1 cellular context compared by ENCODE assay signal in genomic region chr14:34539407-34540180, GRCh38.
TF ChIP-seq lines count a peak whose summit lies in the region.

A gene with protein sequence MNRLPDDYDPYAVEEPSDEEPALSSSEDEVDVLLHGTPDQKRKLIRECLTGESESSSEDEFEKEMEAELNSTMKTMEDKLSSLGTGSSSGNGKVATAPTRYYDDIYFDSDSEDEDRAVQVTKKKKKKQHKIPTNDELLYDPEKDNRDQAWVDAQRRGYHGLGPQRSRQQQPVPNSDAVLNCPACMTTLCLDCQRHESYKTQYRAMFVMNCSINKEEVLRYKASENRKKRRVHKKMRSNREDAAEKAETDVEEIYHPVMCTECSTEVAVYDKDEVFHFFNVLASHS (minus strand): TSS chr14:34539701. CDS start chr14:34539628, 73 bp downstream.

TF ChIP-seq in K562, 482 proteins besides CTCF, POLR2A, EP300 and RAD21 (continued from another document and continues in another):
- no peak for TF ChIP-seq CBX2 (IDR thresholded peaks at IDR 0.05; ENCODE audit: insufficient read depth, low read length, poor library complexity, severe bottlenecking)
- no peak for TF ChIP-seq PRMT5 (CRISPR knock-in tag; IDR thresholded peaks at IDR 0.05)
- TF ChIP-seq GTF2E2 (tag; IDR thresholded peaks at IDR 0.05), result no peak
- no peak for TF ChIP-seq SMAD3 (CRISPR knock-in tag; conservative IDR thresholded peaks at IDR 0.05)
- TF ChIP-seq, protein P1, sequence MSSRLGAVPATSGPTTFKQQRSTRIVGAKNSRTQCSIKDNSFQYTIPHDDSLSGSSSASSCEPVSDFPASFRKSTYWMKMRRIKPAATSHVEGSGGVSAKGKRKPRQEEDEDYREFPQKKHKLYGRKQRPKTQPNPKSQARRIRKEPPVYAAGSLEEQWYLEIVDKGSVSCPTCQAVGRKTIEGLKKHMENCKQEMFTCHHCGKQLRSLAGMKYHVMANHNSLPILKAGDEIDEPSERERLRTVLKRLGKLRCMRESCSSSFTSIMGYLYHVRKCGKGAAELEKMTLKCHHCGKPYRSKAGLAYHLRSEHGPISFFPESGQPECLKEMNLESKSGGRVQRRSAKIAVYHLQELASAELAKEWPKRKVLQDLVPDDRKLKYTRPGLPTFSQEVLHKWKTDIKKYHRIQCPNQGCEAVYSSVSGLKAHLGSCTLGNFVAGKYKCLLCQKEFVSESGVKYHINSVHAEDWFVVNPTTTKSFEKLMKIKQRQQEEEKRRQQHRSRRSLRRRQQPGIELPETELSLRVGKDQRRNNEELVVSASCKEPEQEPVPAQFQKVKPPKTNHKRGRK (tag; IDR thresholded peaks at IDR 0.05), result no peak
- no peak for TF ChIP-seq MAFF (IDR thresholded peaks at IDR 0.05; ENCODE audit: low read length)
- TF ChIP-seq ZNF347 (CRISPR knock-in tag; IDR thresholded peaks at IDR 0.05; ENCODE audit: low read depth), result no peak
- no peak for TF ChIP-seq ZC3H11A (IDR thresholded peaks at IDR 0.05; ENCODE audit: low read depth, low read length)
- peak; percentile 49; the same call in 1 of the 2 replicates for TF ChIP-seq ZNF12 (CRISPR knock-in tag; IDR thresholded peaks at IDR 0.05)
- TF ChIP-seq, protein P2, sequence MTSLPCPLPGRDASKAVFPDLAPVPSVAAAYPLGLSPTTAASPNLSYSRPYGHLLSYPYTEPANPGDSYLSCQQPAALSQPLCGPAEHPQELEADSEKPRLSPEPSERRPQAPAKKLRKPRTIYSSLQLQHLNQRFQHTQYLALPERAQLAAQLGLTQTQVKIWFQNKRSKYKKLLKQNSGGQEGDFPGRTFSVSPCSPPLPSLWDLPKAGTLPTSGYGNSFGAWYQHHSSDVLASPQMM (CRISPR knock-in tag; IDR thresholded peaks at IDR 0.05), result no peak
- no peak for TF ChIP-seq PATZ1 (CRISPR knock-in tag; IDR thresholded peaks at IDR 0.05; ENCODE audit: borderline replicate concordance)
- no peak for TF ChIP-seq MYBL2 (IDR thresholded peaks at IDR 0.05; ENCODE audit: low read depth)
- TF ChIP-seq MYBL2 (CRISPR knock-in tag; IDR thresholded peaks at IDR 0.05; ENCODE audit: borderline replicate concordance), result no peak
- peak; percentile 46 for TF ChIP-seq HMGN3 (IDR thresholded peaks at IDR 0.05; ENCODE audit: borderline replicate concordance, extremely low read depth, insufficient read length, low read depth, low read length)
- TF ChIP-seq DDX20 (tag; IDR thresholded peaks at IDR 0.05; ENCODE audit: low read depth), result no peak
- TF ChIP-seq, protein P3, sequence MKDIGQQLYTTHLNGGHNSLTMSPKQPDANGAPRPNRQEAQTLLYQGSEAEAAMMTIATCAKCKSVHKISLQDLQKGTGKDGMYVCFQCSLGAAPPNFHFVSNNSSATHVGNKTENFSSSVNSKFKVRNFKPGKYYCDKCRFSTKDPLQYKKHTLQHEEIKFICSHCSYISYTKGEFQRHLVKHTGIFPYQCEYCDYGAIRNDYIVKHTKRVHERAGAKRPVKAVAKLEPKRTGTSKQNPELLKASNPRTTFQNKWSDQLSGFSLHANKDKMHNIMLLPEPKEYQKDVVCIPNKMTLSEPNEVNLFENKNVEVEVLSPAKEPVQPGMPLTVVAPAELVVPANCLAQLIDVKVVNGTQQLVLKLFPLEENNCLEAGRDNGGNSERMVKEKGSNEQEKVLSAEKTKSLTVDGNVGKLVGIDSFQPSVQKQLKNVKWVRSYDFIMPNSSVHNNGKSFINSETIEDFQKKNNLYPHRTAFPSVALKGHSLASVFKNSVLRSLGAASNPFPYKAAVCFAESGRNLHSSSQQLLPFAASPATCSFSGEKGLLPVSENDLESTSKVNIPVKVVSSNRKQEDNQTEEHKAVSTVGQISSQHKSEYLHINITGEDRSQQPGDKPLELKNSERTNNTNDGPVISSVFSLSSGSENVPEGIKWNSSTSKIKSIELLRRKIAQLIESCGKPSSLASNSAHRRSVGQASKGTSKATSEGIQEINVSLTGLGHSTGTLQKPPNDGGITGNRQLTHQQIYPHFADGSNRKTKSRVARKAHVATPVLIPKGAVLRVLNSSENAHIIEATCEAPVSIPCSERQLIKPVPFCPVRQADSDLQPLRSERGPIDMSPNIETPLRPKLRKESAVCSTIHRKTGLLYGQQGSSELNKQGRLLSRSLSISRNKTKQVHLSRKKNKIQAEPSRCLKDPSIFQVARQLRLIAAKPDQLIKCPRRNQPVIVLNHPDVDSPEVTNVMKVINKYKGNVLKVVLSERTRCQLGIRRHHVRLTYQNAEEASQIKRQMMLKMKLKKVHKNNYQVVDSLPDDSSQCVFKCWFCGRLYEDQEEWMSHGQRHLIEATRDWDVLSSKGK (CRISPR knock-in tag; IDR thresholded peaks at IDR 0.05), result no peak
- no peak for TF ChIP-seq ZBED1 (IDR thresholded peaks at IDR 0.05)
- no peak for TF ChIP-seq NR2C2 (CRISPR knock-in tag; IDR thresholded peaks at IDR 0.05)
- peak; percentile 57; the same call in 1 of the 2 replicates for TF ChIP-seq NR2C2 (tag; IDR thresholded peaks at IDR 0.05)
- no peak for TF ChIP-seq FOXA1 (IDR thresholded peaks at IDR 0.05; ENCODE audit: borderline replicate concordance)
- no peak for TF ChIP-seq ZNF444 (CRISPR knock-in tag; IDR thresholded peaks at IDR 0.05)
- no peak for TF ChIP-seq SMARCB1 (IDR thresholded peaks at IDR 0.05; ENCODE audit: insufficient read length, low read depth)
- 0 out of 2 replicates have a peak, but pooled peaks have one; percentile 8 for TF ChIP-seq ERF (CRISPR knock-in tag; IDR thresholded peaks at IDR 0.05)
- TF ChIP-seq PTTG1 (tag; IDR thresholded peaks at IDR 0.05; ENCODE audit: low read depth), result no peak
- TF ChIP-seq PTRF (tag; IDR thresholded peaks at IDR 0.05), result no peak
- TF ChIP-seq ZNF431 (CRISPR knock-in tag; IDR thresholded peaks at IDR 0.05), result no peak
- TF ChIP-seq NCOA1 (IDR thresholded peaks at IDR 0.05; ENCODE audit: low read depth), result no peak
- TF ChIP-seq SLC30A9 (CRISPR knock-in tag; IDR thresholded peaks at IDR 0.05), result no peak
- no peak for TF ChIP-seq TGIF2 (CRISPR knock-in tag; IDR thresholded peaks at IDR 0.05)
- TF ChIP-seq KAT8 (IDR thresholded peaks at IDR 0.05; ENCODE audit: low read depth), result no peak
- TF ChIP-seq, protein P4, sequence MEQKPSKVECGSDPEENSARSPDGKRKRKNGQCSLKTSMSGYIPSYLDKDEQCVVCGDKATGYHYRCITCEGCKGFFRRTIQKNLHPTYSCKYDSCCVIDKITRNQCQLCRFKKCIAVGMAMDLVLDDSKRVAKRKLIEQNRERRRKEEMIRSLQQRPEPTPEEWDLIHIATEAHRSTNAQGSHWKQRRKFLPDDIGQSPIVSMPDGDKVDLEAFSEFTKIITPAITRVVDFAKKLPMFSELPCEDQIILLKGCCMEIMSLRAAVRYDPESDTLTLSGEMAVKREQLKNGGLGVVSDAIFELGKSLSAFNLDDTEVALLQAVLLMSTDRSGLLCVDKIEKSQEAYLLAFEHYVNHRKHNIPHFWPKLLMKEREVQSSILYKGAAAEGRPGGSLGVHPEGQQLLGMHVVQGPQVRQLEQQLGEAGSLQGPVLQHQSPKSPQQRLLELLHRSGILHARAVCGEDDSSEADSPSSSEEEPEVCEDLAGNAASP (IDR thresholded peaks at IDR 0.05), result no peak
- peak; percentile 77 for TF ChIP-seq TBP (optimal IDR thresholded peaks at IDR 0.05; ENCODE audit: low read depth, low read length)
- TF ChIP-seq MTA3 (IDR thresholded peaks at IDR 0.05; ENCODE audit: borderline replicate concordance), result peak; percentile 54; the same call in 1 of the 2 replicates
- no peak for TF ChIP-seq KLF10 (CRISPR knock-in tag; IDR thresholded peaks at IDR 0.05)
- no peak for TF ChIP-seq ZNF766 (CRISPR knock-in tag; conservative IDR thresholded peaks at IDR 0.05)
- TF ChIP-seq U2AF1 (optimal IDR thresholded peaks at IDR 0.05; ENCODE audit: low read depth, low read length), result no peak
- TF ChIP-seq XRCC4 (IDR thresholded peaks at IDR 0.05; ENCODE audit: extremely low read depth, insufficient read depth, insufficient read length), result no peak
- TF ChIP-seq SNRNP70 (optimal IDR thresholded peaks at IDR 0.05; ENCODE audit: low read depth, low read length), result no peak
- TF ChIP-seq, protein P5, sequence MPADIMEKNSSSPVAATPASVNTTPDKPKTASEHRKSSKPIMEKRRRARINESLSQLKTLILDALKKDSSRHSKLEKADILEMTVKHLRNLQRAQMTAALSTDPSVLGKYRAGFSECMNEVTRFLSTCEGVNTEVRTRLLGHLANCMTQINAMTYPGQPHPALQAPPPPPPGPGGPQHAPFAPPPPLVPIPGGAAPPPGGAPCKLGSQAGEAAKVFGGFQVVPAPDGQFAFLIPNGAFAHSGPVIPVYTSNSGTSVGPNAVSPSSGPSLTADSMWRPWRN (IDR thresholded peaks at IDR 0.05; ENCODE audit: low read depth), result no peak
- no peak for TF ChIP-seq PHB2 (IDR thresholded peaks at IDR 0.05; ENCODE audit: low read depth)
- TF ChIP-seq ZNF217 (CRISPR knock-in tag; IDR thresholded peaks at IDR 0.05), result no peak
- TF ChIP-seq TRIM28 (IDR thresholded peaks at IDR 0.05), result no peak
- no peak for TF ChIP-seq ZNF384 (IDR thresholded peaks at IDR 0.05; ENCODE audit: low read depth, low read length)
- TF ChIP-seq, protein P6, sequence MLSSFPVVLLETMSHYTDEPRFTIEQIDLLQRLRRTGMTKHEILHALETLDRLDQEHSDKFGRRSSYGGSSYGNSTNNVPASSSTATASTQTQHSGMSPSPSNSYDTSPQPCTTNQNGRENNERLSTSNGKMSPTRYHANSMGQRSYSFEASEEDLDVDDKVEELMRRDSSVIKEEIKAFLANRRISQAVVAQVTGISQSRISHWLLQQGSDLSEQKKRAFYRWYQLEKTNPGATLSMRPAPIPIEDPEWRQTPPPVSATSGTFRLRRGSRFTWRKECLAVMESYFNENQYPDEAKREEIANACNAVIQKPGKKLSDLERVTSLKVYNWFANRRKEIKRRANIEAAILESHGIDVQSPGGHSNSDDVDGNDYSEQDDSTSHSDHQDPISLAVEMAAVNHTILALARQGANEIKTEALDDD (IDR thresholded peaks at IDR 0.05), result no peak
- no peak for TF ChIP-seq MCM7 (IDR thresholded peaks at IDR 0.05)
- TF ChIP-seq TAF9B (IDR thresholded peaks at IDR 0.05; ENCODE audit: partially characterized antibody), result peak; percentile 59
- TF ChIP-seq, protein P7, sequence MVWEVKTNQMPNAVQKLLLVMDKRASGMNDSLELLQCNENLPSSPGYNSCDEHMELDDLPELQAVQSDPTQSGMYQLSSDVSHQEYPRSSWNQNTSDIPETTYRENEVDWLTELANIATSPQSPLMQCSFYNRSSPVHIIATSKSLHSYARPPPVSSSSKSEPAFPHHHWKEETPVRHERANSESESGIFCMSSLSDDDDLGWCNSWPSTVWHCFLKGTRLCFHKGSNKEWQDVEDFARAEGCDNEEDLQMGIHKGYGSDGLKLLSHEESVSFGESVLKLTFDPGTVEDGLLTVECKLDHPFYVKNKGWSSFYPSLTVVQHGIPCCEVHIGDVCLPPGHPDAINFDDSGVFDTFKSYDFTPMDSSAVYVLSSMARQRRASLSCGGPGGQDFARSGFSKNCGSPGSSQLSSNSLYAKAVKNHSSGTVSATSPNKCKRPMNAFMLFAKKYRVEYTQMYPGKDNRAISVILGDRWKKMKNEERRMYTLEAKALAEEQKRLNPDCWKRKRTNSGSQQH (CRISPR knock-in tag; IDR thresholded peaks at IDR 0.05), result no peak
- TF ChIP-seq RUNX1 (IDR thresholded peaks at IDR 0.05; ENCODE audit: low read depth), result no peak
- TF ChIP-seq, protein P8, sequence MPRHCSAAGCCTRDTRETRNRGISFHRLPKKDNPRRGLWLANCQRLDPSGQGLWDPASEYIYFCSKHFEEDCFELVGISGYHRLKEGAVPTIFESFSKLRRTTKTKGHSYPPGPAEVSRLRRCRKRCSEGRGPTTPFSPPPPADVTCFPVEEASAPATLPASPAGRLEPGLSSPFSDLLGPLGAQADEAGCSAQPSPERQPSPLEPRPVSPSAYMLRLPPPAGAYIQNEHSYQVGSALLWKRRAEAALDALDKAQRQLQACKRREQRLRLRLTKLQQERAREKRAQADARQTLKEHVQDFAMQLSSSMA (CRISPR knock-in tag; IDR thresholded peaks at IDR 0.05), result no peak
- TF ChIP-seq TBL1XR1 (IDR thresholded peaks at IDR 0.05; ENCODE audit: low read length in 2 of 2), result 0 out of 4 replicates have a peak, but pooled peaks of 1 of the 2 experiments have one; percentile 13
- no peak for TF ChIP-seq KLF16 (IDR thresholded peaks at IDR 0.05)
- no peak for TF ChIP-seq TCF7L2 (IDR thresholded peaks at IDR 0.05; ENCODE audit: low read depth, low read length)
- TF ChIP-seq, protein P9, sequence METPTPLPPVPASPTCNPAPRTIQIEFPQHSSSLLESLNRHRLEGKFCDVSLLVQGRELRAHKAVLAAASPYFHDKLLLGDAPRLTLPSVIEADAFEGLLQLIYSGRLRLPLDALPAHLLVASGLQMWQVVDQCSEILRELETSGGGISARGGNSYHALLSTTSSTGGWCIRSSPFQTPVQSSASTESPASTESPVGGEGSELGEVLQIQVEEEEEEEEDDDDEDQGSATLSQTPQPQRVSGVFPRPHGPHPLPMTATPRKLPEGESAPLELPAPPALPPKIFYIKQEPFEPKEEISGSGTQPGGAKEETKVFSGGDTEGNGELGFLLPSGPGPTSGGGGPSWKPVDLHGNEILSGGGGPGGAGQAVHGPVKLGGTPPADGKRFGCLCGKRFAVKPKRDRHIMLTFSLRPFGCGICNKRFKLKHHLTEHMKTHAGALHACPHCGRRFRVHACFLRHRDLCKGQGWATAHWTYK (CRISPR knock-in tag; IDR thresholded peaks at IDR 0.05), result no peak
- TF ChIP-seq ZNF644 (tag; IDR thresholded peaks at IDR 0.05; ENCODE audit: low read depth), result no peak
- TF ChIP-seq, protein P10, sequence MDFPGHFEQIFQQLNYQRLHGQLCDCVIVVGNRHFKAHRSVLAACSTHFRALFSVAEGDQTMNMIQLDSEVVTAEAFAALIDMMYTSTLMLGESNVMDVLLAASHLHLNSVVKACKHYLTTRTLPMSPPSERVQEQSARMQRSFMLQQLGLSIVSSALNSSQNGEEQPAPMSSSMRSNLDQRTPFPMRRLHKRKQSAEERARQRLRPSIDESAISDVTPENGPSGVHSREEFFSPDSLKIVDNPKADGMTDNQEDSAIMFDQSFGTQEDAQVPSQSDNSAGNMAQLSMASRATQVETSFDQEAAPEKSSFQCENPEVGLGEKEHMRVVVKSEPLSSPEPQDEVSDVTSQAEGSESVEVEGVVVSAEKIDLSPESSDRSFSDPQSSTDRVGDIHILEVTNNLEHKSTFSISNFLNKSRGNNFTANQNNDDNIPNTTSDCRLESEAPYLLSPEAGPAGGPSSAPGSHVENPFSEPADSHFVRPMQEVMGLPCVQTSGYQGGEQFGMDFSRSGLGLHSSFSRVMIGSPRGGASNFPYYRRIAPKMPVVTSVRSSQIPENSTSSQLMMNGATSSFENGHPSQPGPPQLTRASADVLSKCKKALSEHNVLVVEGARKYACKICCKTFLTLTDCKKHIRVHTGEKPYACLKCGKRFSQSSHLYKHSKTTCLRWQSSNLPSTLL (IDR thresholded peaks at IDR 0.05), result no peak
- 0 out of 3 replicates have a peak, but pooled peaks of 1 of the 2 experiments have one; percentile 22 for TF ChIP-seq CBX3 (IDR thresholded peaks at IDR 0.05; ENCODE audit: borderline replicate concordance in 1 of 2, low read length in 2 of 2)
- TF ChIP-seq BACH1 (tag; IDR thresholded peaks at IDR 0.05), result no peak
